In the genomic region with DNA sequence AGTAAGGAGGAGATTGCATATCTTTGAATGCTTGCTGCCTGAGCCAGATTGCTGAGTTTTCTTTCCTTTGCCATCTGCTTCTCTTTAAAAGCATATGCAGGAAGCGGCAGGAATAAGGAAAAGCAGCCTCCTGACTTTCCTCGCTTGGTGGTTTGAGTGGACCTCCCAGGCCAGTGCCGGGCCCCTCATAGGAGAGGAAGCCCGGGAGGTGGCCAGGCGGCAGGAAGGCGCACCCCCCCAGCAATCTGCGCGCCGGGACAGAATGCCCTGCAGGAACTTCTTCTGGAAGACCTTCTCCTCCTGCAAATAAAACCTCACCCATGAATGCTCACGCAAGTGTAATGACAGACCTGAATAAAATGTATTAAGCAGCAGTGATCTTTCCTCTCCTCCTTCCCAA, we compare ENCODE assay signal across 15 cellular contexts. TPM values are rescaled to one million over a fixed set of nuclear protein-coding genes. Genes with fewer than 3 reads are reported as not detected.
A peak's percentile ranks its signal among the peaks of the same experiment; 100 is the strongest.
DNase-seq lines count a peak whose midpoint lies in the region; ATAC-seq and TF ChIP-seq lines count a peak whose summit lies in the region.
"Had no signal": no experiment of that assay in that cellular context is flagged by ENCODE, and none has a peak within 500 bp of the region (broad histone marks: within the 10 kb centered on the region; RNA-seq: fewer than 3 reads in every experiment).

No MANE protein-coding gene starts in this region.

- TF ChIP-seq POLR2A in HCT116 (IDR thresholded peaks at IDR 0.05; ENCODE audit: borderline replicate concordance, extremely low read depth, insufficient read depth, insufficient read length), result no peak

- H3K9me3 Mint-ChIP-seq in chondrocyte (ENCODE audit: low read depth), result no peaks in the 10 kb centered on the region
- H3K9me3 Mint-ChIP-seq in activated CD4-positive, alpha-beta memory T cell treated with anti-CD3 and anti-CD28 coated beads, Interleukin-2, amount 10 ng/mL, durations not matched to agents 7 days and 5 days, result no peaks in the 10 kb centered on the region
- H3K9me3 Mint-ChIP-seq: activated naive CD8-positive, alpha-beta T cell treated with anti-CD3 and anti-CD28 coated beads, Interleukin-2, amount 10 ng/mL, durations not matched to agents 7 days and 5 days had no signal

- peak overlapping the region; percentile 10 for H3K4me3 Mint-ChIP-seq in chondrocyte (ENCODE audit: unreplicated experiment)
- H3K4me3 Mint-ChIP-seq in activated CD4-positive, alpha-beta memory T cell treated with anti-CD3 and anti-CD28 coated beads, Interleukin-2, amount 10 ng/mL, durations not matched to agents 7 days and 5 days, result no peak overlapping the region
- H3K4me3 Mint-ChIP-seq: activated naive CD8-positive, alpha-beta T cell treated with anti-CD3 and anti-CD28 coated beads, Interleukin-2, amount 10 ng/mL, durations not matched to agents 7 days and 5 days had no signal

- TF ChIP-seq RAD21 in HCT116 (IDR thresholded peaks at IDR 0.05; ENCODE audit: low read depth), result no peak

- TSS peak; percentile 10 for BruUV-seq in HCT116 (replicated peaks; lab: Mats Ljungman, UMichigan)

- H2AFZ ChIP-seq in HCT116 (ENCODE audit: low read depth, low read length, poor library complexity, severe bottlenecking), result no peak overlapping the region

- no peak for DNase-seq in AG04450 (ENCODE audit: low read depth, low spot score)
- no peak for DNase-seq in HCT116 (ENCODE audit: low read depth, low spot score)
- DNase-seq in chondrocyte (ENCODE audit: low spot score), result no peak
- peak; percentile 20 for DNase-seq in iris pigment epithelial cell (ENCODE audit: low read depth)
- DNase-seq in activated CD4-positive, alpha-beta memory T cell treated with anti-CD3 and anti-CD28 coated beads, Interleukin-2, amount 10 ng/mL, durations not matched to agents 7 days and 5 days, result no peak
- no peak for DNase-seq in NCI-H146 treated with DMSO at 0.1 percent for 48 hours (lab: John Stamatoyannopoulos, UW; ENCODE audit: unreplicated experiment)
- DNase-seq: activated naive CD8-positive, alpha-beta T cell treated with anti-CD3 and anti-CD28 coated beads, Interleukin-2, amount 10 ng/mL, durations not matched to agents 7 days and 5 days; effector CD8-positive, alpha-beta T cell; GOT3; NCI-H2029 treated with DMSO at 0.1 percent for 48 hours; stimulated activated CD4-positive, alpha-beta T cell treated with anti-CD3 and anti-CD28 coated beads, Interleukin-12 subunit alpha, Interleukin-12 subunit beta, amount 100 ng/mL, for 4 hours; uterus had no signal

- no peak overlapping the region for H3K4me2 ChIP-seq in HCT116 (ENCODE audit: low read length)
- H3K4me2 ChIP-seq: BLaER1 had no signal

- no peaks in the 10 kb centered on the region for H3K79me2 ChIP-seq in HCT116 (ENCODE audit: insufficient read depth, low read length)

- H3K9me3 ChIP-seq in AG04450 (ENCODE audit: control insufficient read depth, insufficient read depth, low read length), result peaks cover 5% of the 10 kb centered on the region
- H3K9me3 ChIP-seq in HCT116 (ENCODE audit: control insufficient read depth in 1 of 2, insufficient read depth in 1 of 2, low read depth in 1 of 2, low read length in 2 of 2), result peaks cover 0 to 4% of the 10 kb centered on the region in 2 experiments; a peak in 1 of 4 replicates
- H3K9me3 ChIP-seq: BLaER1, uterus had no signal

- peaks cover 18% of the 10 kb centered on the region for H3K4me1 Mint-ChIP-seq in chondrocyte (ENCODE audit: low read depth)
- H3K4me1 Mint-ChIP-seq in activated CD4-positive, alpha-beta memory T cell treated with anti-CD3 and anti-CD28 coated beads, Interleukin-2, amount 10 ng/mL, durations not matched to agents 7 days and 5 days, result no peaks in the 10 kb centered on the region
- H3K4me1 Mint-ChIP-seq: activated naive CD8-positive, alpha-beta T cell treated with anti-CD3 and anti-CD28 coated beads, Interleukin-2, amount 10 ng/mL, durations not matched to agents 7 days and 5 days had no signal

- no peaks in the 10 kb centered on the region for H3K36me3 Mint-ChIP-seq in chondrocyte (ENCODE audit: low read depth)
- H3K36me3 Mint-ChIP-seq in activated CD4-positive, alpha-beta memory T cell treated with anti-CD3 and anti-CD28 coated beads, Interleukin-2, amount 10 ng/mL, durations not matched to agents 7 days and 5 days (ENCODE audit: low read depth), result peaks cover 6% of the 10 kb centered on the region

- no peaks in the 10 kb centered on the region for H3K36me3 ChIP-seq in HCT116 (ENCODE audit: control insufficient read depth in 1 of 2, insufficient read depth in 2 of 2, low read length in 2 of 2)
- H3K36me3 ChIP-seq: uterus had no signal

- H3K27ac ChIP-seq in AG04450 (ENCODE audit: low read depth, low read length), result no peak overlapping the region
- H3K27ac ChIP-seq in HCT116 (ENCODE audit: low read depth, low read length), result no peak overlapping the region
- H3K27ac ChIP-seq: BLaER1, uterus had no signal

- no peaks in the 10 kb centered on the region for H3K4me1 ChIP-seq in HCT116 (ENCODE audit: control insufficient read depth in 1 of 2, insufficient read depth in 2 of 2, low read length in 2 of 2)
- H3K4me1 ChIP-seq: BLaER1, uterus had no signal

- H3K27me3 ChIP-seq in AG04450 (ENCODE audit: control insufficient read depth, insufficient read depth, low read length), result no peaks in the 10 kb centered on the region
- no peaks in the 10 kb centered on the region for H3K27me3 ChIP-seq in HCT116 (ENCODE audit: insufficient read depth, low read length)
- H3K27me3 ChIP-seq: BLaER1, uterus had no signal

- no peak for ATAC-seq in HCT116
- no peak for ATAC-seq in HG03095 (IDR thresholded peaks at IDR 0.05; ENCODE audit: unreplicated experiment)
- no peak for ATAC-seq in HG02678 (IDR thresholded peaks at IDR 0.05; ENCODE audit: unreplicated experiment)

- POLR2A ChIA-PET in AG04450 (lab: Yijun Ruan, JAX), result no interaction called here
- POLR2A ChIA-PET in HCT116 (lab: Charles Lee), result interaction anchor here (1.3 kb wide), 1 partner anchor 21 kb away, joined by 3 read pairs; the partner anchor contains the start of gene CENPS
- POLR2A ChIA-PET in activated CD4-positive, alpha-beta memory T cell treated with anti-CD3 and anti-CD28 coated beads, Interleukin-2, amount 10 ng/mL, durations not matched to agents 7 days and 5 days (lab: Charles Lee), result no interaction called here

- intact Hi-C loops in HCT116 (cut with micrococcal nuclease), result no loop called here

- no peaks in the 10 kb centered on the region for H4K20me1 ChIP-seq in HCT116 (ENCODE audit: insufficient read depth)
- H4K20me1 ChIP-seq: BLaER1 had no signal

- H3K9me2 ChIP-seq in HCT116 (ENCODE audit: insufficient read depth), result no peaks in the 10 kb centered on the region

- RAD21 ChIA-PET in HCT116 (lab: Charles Lee; ENCODE audit: low non-redundant PET in 1 of 2, low total read pairs in 2 of 2, uncharacterized antibody in 2 of 2, unreplicated experiment in 2 of 2), result no interaction called here

- H3K27me3 Mint-ChIP-seq in chondrocyte (ENCODE audit: low read depth), result no peaks in the 10 kb centered on the region
- H3K27me3 Mint-ChIP-seq in activated CD4-positive, alpha-beta memory T cell treated with anti-CD3 and anti-CD28 coated beads, Interleukin-2, amount 10 ng/mL, durations not matched to agents 7 days and 5 days, result no peaks in the 10 kb centered on the region
- H3K27me3 Mint-ChIP-seq: activated naive CD8-positive, alpha-beta T cell treated with anti-CD3 and anti-CD28 coated beads, Interleukin-2, amount 10 ng/mL, durations not matched to agents 7 days and 5 days had no signal

- H3K27ac Mint-ChIP-seq in chondrocyte (ENCODE audit: unreplicated experiment), result no peak overlapping the region
- no peak overlapping the region for H3K27ac Mint-ChIP-seq in activated CD4-positive, alpha-beta memory T cell treated with anti-CD3 and anti-CD28 coated beads, Interleukin-2, amount 10 ng/mL, durations not matched to agents 7 days and 5 days
- H3K27ac Mint-ChIP-seq: activated naive CD8-positive, alpha-beta T cell treated with anti-CD3 and anti-CD28 coated beads, Interleukin-2, amount 10 ng/mL, durations not matched to agents 7 days and 5 days had no signal

- H3K4me3 ChIP-seq in AG04450 (ENCODE audit: low read depth, low read length), result peak overlapping the region; percentile 22
- no peak overlapping the region for H3K4me3 ChIP-seq in HCT116 (replicated peaks in 1 of 2; ENCODE audit: low read depth in 1 of 2, low read length in 2 of 2)
- H3K4me3 ChIP-seq: BLaER1, uterus had no signal

- H3K9ac ChIP-seq in HCT116 (ENCODE audit: low read length), result no peak overlapping the region
- H3K9ac ChIP-seq: BLaER1 had no signal

- TF ChIP-seq CTCF in AG04450 (IDR thresholded peaks at IDR 0.05; ENCODE audit: low read depth, low read length), result no peak
- no peak for TF ChIP-seq CTCF in HCT116 (IDR thresholded peaks at IDR 0.05 in 2 of 3, conservative IDR thresholded peaks at IDR 0.05 in 1 of 3; ENCODE audit: borderline replicate concordance in 1 of 3, insufficient read depth in 1 of 3, low read depth in 2 of 3, low read length in 2 of 3)
- no peak for TF ChIP-seq CTCF in chondrocyte (IDR thresholded peaks at IDR 0.05)

- CTCF ChIA-PET in AG04450 (lab: Charles Lee) (interaction anchor here (0.6 kb wide), 1 partner anchor 457 kb away, joined by 3 read pairs; no protein-coding TSS in a partner anchor), HCT116 (lab: Charles Lee) (interaction anchor here (0.6 kb wide), 1 partner anchor 109 kb away, joined by 3 read pairs; no protein-coding TSS in a partner anchor)
- CTCF ChIA-PET in activated CD4-positive, alpha-beta memory T cell treated with anti-CD3 and anti-CD28 coated beads, Interleukin-2, amount 10 ng/mL, durations not matched to agents 7 days and 5 days (lab: Charles Lee), result interaction anchor here (1.3 kb wide), 1 partner anchor 21 kb away, joined by 4 read pairs; the partner anchor contains the start of gene CENPS

RNA-seq across cellular contexts. Expression of gene CORT, which starts 1.5 kb away (rescaled TPM):
- not detected in 2 replicates for polyA plus RNA-seq in AG04450 (2011; rRNA removed)
- polyA minus RNA-seq in AG04450 (2011; rRNA and poly(A)+ RNA removed), result not detected in 2 replicates
- total RNA-seq in HCT116 (2021; ENCODE audit: unreplicated experiment) (0.84 TPM), chondrocyte (0.65 TPM in 1 of 3 replicates, not detected in the others)
- 0.20 and 0.29 TPM in 2 replicates for polyA plus RNA-seq in HCT116 (2012)
- under 1 TPM in 1 of 2 experiments, not detected in 1; 0.50 TPM for total RNA-seq in activated CD4-positive, alpha-beta memory T cell treated with anti-CD3 and anti-CD28 coated beads, Interleukin-2, amount 10 ng/mL, durations not matched to agents 7 days and 5 days

RNA-seq across cellular contexts. Expression of gene DFFA, which starts 21.0 kb away (rescaled TPM):
- 33.6 and 35.3 TPM in 2 replicates for polyA plus RNA-seq in AG04450 (2011; rRNA removed)
- 27.2 and 30.3 TPM in 2 replicates for polyA minus RNA-seq in AG04450 (2011; rRNA and poly(A)+ RNA removed)
- total RNA-seq in HCT116 (2021; ENCODE audit: unreplicated experiment) (67.7 TPM), chondrocyte (32.5 to 35.8 TPM (median 33.7 TPM) in 3 replicates)
- 37.5 and 41.0 TPM in 2 replicates for polyA plus RNA-seq in HCT116 (2012)
- 10 to 100 TPM; 23.5 to 24.2 TPM for total RNA-seq in activated CD4-positive, alpha-beta memory T cell treated with anti-CD3 and anti-CD28 coated beads, Interleukin-2, amount 10 ng/mL, durations not matched to agents 7 days and 5 days

RNA-seq across cellular contexts. Expression of gene CENPS, which starts 21.1 kb away (rescaled TPM):
- 10.5 and 11.4 TPM in 2 replicates for polyA plus RNA-seq in AG04450 (2011; rRNA removed)
- polyA minus RNA-seq in AG04450 (2011; rRNA and poly(A)+ RNA removed), result 3.0 and 3.7 TPM in 2 replicates
- total RNA-seq in HCT116 (2021; ENCODE audit: unreplicated experiment), result 21.9 TPM
- 10.0 and 10.5 TPM in 2 replicates for polyA plus RNA-seq in HCT116 (2012)
- 11.3 to 18.7 TPM (median 12.9 TPM) in 3 replicates for total RNA-seq in chondrocyte
- 10 to 100 TPM; 13.5 to 15.2 TPM for total RNA-seq in activated CD4-positive, alpha-beta memory T cell treated with anti-CD3 and anti-CD28 coated beads, Interleukin-2, amount 10 ng/mL, durations not matched to agents 7 days and 5 days

RNA-seq across cellular contexts. Expression of gene PEX14, which starts 23.5 kb away (rescaled TPM):
- 6.6 and 7.7 TPM in 2 replicates for polyA plus RNA-seq in AG04450 (2011; rRNA removed)
- 5.5 and 7.5 TPM in 2 replicates for polyA minus RNA-seq in AG04450 (2011; rRNA and poly(A)+ RNA removed)
- 29.3 TPM for total RNA-seq in HCT116 (2021; ENCODE audit: unreplicated experiment)
- polyA plus RNA-seq in HCT116 (2012), result 28.7 and 29.0 TPM in 2 replicates
- total RNA-seq in chondrocyte, result 16.0 to 17.8 TPM (median 17.4 TPM) in 3 replicates
- 10 to 100 TPM; 18.9 to 20.1 TPM for total RNA-seq in activated CD4-positive, alpha-beta memory T cell treated with anti-CD3 and anti-CD28 coated beads, Interleukin-2, amount 10 ng/mL, durations not matched to agents 7 days and 5 days

RNA-seq across cellular contexts. Expression of gene PGD, which starts 52.4 kb away (rescaled TPM):
- polyA plus RNA-seq in AG04450 (2011; rRNA removed), result 155 and 233 TPM in 2 replicates
- polyA minus RNA-seq in AG04450 (2011; rRNA and poly(A)+ RNA removed), result 211 and 249 TPM in 2 replicates
- total RNA-seq in HCT116 (2021; ENCODE audit: unreplicated experiment), result 144 TPM
- polyA plus RNA-seq in HCT116 (2012), result 135 and 165 TPM in 2 replicates
- 114 to 208 TPM (median 118 TPM) in 3 replicates for total RNA-seq in chondrocyte
- total RNA-seq in activated CD4-positive, alpha-beta memory T cell treated with anti-CD3 and anti-CD28 coated beads, Interleukin-2, amount 10 ng/mL, durations not matched to agents 7 days and 5 days, result 10 to 100 TPM; 80.8 to 84.3 TPM
